1 cellular context compared by ENCODE assay signal in the genomic region with DNA sequence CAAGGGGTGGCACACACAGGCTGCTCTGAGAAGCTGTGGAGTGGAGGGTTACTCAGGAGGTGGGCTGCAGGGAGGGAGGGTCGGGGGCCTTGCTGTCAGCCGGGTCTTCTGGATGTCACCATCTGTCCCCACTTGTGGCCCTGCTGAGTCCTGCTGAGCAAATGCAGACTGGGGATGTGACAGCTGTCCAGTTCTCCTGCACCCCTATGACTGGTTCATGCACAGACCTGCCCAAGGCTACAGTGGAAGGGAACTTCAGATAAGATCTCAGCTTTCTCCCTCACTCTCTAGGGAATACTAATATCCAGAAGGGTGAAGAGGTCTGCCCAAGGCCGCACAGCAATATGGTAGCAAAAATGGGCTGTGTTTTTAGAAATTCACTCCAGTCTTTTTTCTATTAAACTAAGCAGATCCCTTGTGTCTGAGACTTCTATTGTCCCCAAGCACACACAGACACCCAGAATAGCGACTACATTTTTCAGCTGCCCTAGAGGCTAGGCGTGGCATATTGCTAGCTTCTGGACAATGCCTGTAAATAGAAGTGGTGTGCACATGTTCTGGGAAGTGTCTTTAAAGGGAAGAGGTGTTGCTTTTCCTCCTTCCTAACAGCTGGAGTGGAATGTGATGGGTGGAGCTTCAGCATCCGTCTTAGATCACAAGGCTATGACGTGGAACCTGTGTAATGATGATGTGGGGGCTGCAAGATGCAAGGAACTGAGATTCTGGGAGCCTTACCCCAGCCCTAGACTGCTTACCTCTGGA.
TF ChIP-seq lines count a peak whose summit lies in the region.

No MANE protein-coding gene starts in this region.

TF ChIP-seq in HCT116, 20 proteins besides CTCF, POLR2A, EP300 and RAD21:
- TF ChIP-seq SRF (IDR thresholded peaks at IDR 0.05; ENCODE audit: low read depth) = no peak
- TF ChIP-seq POLR2AphosphoS5 (IDR thresholded peaks at IDR 0.05; ENCODE audit: low read depth, low read length) = no peak
